22 cellular contexts compared by ENCODE assay signal in the genomic region with DNA sequence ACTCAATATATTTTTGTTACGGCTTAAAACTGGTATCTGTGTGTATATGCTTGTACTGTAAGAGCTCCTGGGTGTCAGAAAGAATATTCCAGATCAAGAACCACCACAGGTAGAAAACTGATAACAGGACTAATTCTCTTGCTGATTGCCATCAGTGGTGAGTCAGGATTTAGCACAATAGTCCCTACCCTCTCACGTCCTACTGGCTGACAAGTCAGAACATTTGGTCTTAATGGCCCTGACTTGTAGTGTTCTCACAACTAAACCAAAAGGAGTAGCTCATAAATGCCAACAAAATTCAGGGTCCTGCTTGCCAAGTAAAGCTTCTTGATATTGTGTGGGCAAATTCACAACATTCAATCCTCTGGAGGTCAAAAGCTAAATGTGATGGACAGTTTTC.
"Had no signal": no experiment of that assay in that cellular context is flagged by ENCODE, and none has a peak within 500 bp of the region (broad histone marks: within the 10 kb centered on the region; RNA-seq: fewer than 3 reads in every experiment).

No MANE protein-coding gene starts in this region.

- H3K36me3 ChIP-seq: gastrocnemius medialis, thoracic aorta had no signal

- H3K27ac ChIP-seq: body of pancreas, coronary artery, gastrocnemius medialis, skin epidermis, thoracic aorta had no signal

- DNase-seq: activated CD4-positive, alpha-beta T cell treated with anti-CD3 and anti-CD28 coated beads for 36 hours; activated CD4-positive, CD25-positive, alpha-beta regulatory T cell; activated CD8-positive, alpha-beta memory T cell treated with anti-CD3 and anti-CD28 coated beads, Interleukin-2, amount 10 ng/mL, durations not matched to agents 7 days and 5 days; activated CD8-positive, alpha-beta T cell treated with anti-CD3 and anti-CD28 coated beads, Interleukin-2, amount 10 ng/mL, durations not matched to agents 7 days and 5 days; activated effector memory CD4-positive, alpha-beta T cell treated with Interleukin-2 at 50 U/mL for 16 hours; activated naive CD4-positive, alpha-beta T cell treated with Interleukin-2 at 50 U/mL for 16 hours; activated T-cell treated with anti-CD3 and anti-CD28 coated beads for 4 hours; activated T-cell treated with anti-CD3 and anti-CD28 coated beads, Interleukin-2, amount 50 U/mL, for 72 hours; anterior cingulate cortex; body of pancreas; gastrocnemius medialis; glutamatergic neuron; islet precursor cell; left colon; stimulated activated CD4-positive, alpha-beta T cell treated with anti-CD3 and anti-CD28 coated beads, Interleukin-12 subunit alpha, Interleukin-12 subunit beta, amount 100 ng/mL, for 4 hours; stimulated activated CD4-positive, alpha-beta T cell treated with anti-CD3 and anti-CD28 coated beads, Interleukin-4, amount 100 ng/mL, for 1 hour; T-helper 1 cell had no signal

- H3K4me3 ChIP-seq: body of pancreas, coronary artery, gastrocnemius medialis, skin epidermis, thoracic aorta had no signal

- H3K27me3 ChIP-seq: body of pancreas, gastrocnemius medialis had no signal

- H3K9me3 ChIP-seq: body of pancreas, gastrocnemius medialis, thoracic aorta had no signal

- FAIRE-seq: urothelium cell line had no signal

- ATAC-seq: activated CD4-positive, alpha-beta T cell treated with anti-CD3 and anti-CD28 coated beads for 36 hours; activated CD8-positive, alpha-beta memory T cell treated with anti-CD3 and anti-CD28 coated beads, Interleukin-2, amount 10 ng/mL, durations not matched to agents 7 days and 5 days; activated CD8-positive, alpha-beta T cell treated with anti-CD3 and anti-CD28 coated beads, Interleukin-2, amount 10 ng/mL, durations not matched to agents 7 days and 5 days; body of pancreas; gastrocnemius medialis; left colon; sciatic nerve had no signal

- H3K4me1 ChIP-seq: body of pancreas, gastrocnemius medialis had no signal
